Comparison of ENCODE assay signal across 23 cellular contexts in genomic region chr7:114785496-114785895, GRCh38.
"Had no signal": no experiment of that assay in that cellular context is flagged by ENCODE, and none has a peak within 500 bp of the region (broad histone marks: within the 10 kb centered on the region; RNA-seq: fewer than 3 reads in every experiment).

No MANE protein-coding gene starts in this region.

- H3K36me3 Mint-ChIP-seq: activated naive CD8-positive, alpha-beta T cell treated with anti-CD3 and anti-CD28 coated beads, Interleukin-2, amount 10 ng/mL, durations not matched to agents 7 days and 5 days had no signal

- H3K4me1 Mint-ChIP-seq: activated naive CD8-positive, alpha-beta T cell treated with anti-CD3 and anti-CD28 coated beads, Interleukin-2, amount 10 ng/mL, durations not matched to agents 7 days and 5 days had no signal

- H2AFZ ChIP-seq: PC-9 had no signal

- H3K27ac ChIP-seq: ascending aorta, breast epithelium, PC-9, SJCRH30, SK-N-MC had no signal

- DNase-seq: activated CD4-positive, alpha-beta T cell treated with anti-CD3 and anti-CD28 coated beads for 36 hours; activated CD8-positive, alpha-beta T cell treated with anti-CD3 and anti-CD28 coated beads, Interleukin-2, amount 10 ng/mL, durations not matched to agents 7 days and 5 days; activated naive CD4-positive, alpha-beta T cell treated with anti-CD3 and anti-CD28 coated beads, Interleukin-2, amount 50 U/mL, for 16 hours; activated naive CD8-positive, alpha-beta T cell treated with anti-CD3 and anti-CD28 coated beads, Interleukin-2, amount 10 ng/mL, durations not matched to agents 7 days and 5 days; Kasumi-1; KG1; MG63; NCI-H1048; NCI-H1436; NCI-H1694 treated with DMSO at 0.1 percent for 48 hours; NCI-H2029; NCI-H510A; NCI-H526; NCI-H748 treated with DMSO at 0.1 percent for 48 hours; NK-92 treated with Interleukin-12 subunit alpha and Interleukin-12 subunit beta, amount 100 ng/mL, for 24 hours; PC-9; SHP77; SJCRH30 had no signal

- H3K4me2 ChIP-seq: PC-9 had no signal

- H3K9me3 Mint-ChIP-seq: activated naive CD8-positive, alpha-beta T cell treated with anti-CD3 and anti-CD28 coated beads, Interleukin-2, amount 10 ng/mL, durations not matched to agents 7 days and 5 days had no signal

- H3K36me3 ChIP-seq: ascending aorta, breast epithelium, MG63, SJCRH30 had no signal

- H3K9me3 ChIP-seq: ascending aorta, breast epithelium, MG63, SJCRH30 had no signal

- H3K27me3 ChIP-seq: ascending aorta, breast epithelium, MG63, SJCRH30 had no signal

- H3K4me1 ChIP-seq: breast epithelium, SJCRH30 had no signal

- H3K27ac Mint-ChIP-seq: activated CD8-positive, alpha-beta T cell treated with anti-CD3 and anti-CD28 coated beads, Interleukin-2, amount 10 ng/mL, durations not matched to agents 7 days and 5 days; activated naive CD8-positive, alpha-beta T cell treated with anti-CD3 and anti-CD28 coated beads, Interleukin-2, amount 10 ng/mL, durations not matched to agents 7 days and 5 days; T-helper 1 cell treated with Interleukin-12 subunit alpha and Interleukin-12 subunit beta and Interleukin-4 antibody, amounts not matched to agents 30 μg/mL and 1 μg/mL, for 36 hours had no signal

- H3K4me3 ChIP-seq: ascending aorta, breast epithelium, MG63, PC-9, SJCRH30, SK-N-MC had no signal

- H3K4me3 Mint-ChIP-seq: activated CD8-positive, alpha-beta T cell treated with anti-CD3 and anti-CD28 coated beads, Interleukin-2, amount 10 ng/mL, durations not matched to agents 7 days and 5 days; activated naive CD8-positive, alpha-beta T cell treated with anti-CD3 and anti-CD28 coated beads, Interleukin-2, amount 10 ng/mL, durations not matched to agents 7 days and 5 days; T-helper 1 cell treated with Interleukin-12 subunit alpha and Interleukin-12 subunit beta and Interleukin-4 antibody, amounts not matched to agents 30 μg/mL and 1 μg/mL, for 36 hours; T-helper 2 cell treated with Interferon-gamma antibody and Interleukin-4, amounts not matched to agents 5 μg/mL and 100 μg/mL, for 36 hours had no signal
